Comparison of ENCODE assay signal across 8 cellular contexts in genomic region chr6:142842423-142843261, GRCh38.
A peak's percentile ranks its signal among the peaks of the same experiment; 100 is the strongest.
DNase-seq lines count a peak whose midpoint lies in the region; ATAC-seq and TF ChIP-seq lines count a peak whose summit lies in the region.

No MANE protein-coding gene starts in this region.

- peak overlapping the region; percentile 89 for H3K27ac Mint-ChIP-seq in activated B cell treated with CpG ODN at 0.5 μM for 24 hours

- CTCF ChIA-PET in AG04449 (lab: Yijun Ruan, JAX) (interaction anchor here (0.9 to 1.6 kb wide), 5 partner anchors 12 to 101 kb away, joined by 3 to 4 read pairs (median 3); no protein-coding TSS in a partner anchor), activated B cell treated with CpG ODN at 0.5 μM for 24 hours (lab: Charles Lee) (interaction anchor here (0.7 to 1.5 kb wide), 11 partner anchors 15 to 184 kb away, joined by 3 to 5 read pairs (median 3); no protein-coding TSS in a partner anchor)

- H3K4me3 ChIP-seq in AG04449 (ENCODE audit: low read depth, low read length): peak overlapping the region; percentile 19
- no peak overlapping the region for H3K4me3 ChIP-seq in HAP-1

- DNase-seq in AG04449 (ENCODE audit: low read depth, low spot score) (no peak), activated B cell treated with CpG ODN at 0.5 μM for 24 hours (no peak), glomerular visceral epithelial cell (ENCODE audit: extremely low spot score) (peak; percentile 35), anterior cingulate cortex (lab: John Stamatoyannopoulos, UW) (no peak), AG08396 (ENCODE audit: low spot score) (no peak), HAP-1 (ENCODE audit: low spot score in 2 of 2) (no peak)

- in situ Hi-C loops in HAP-1 (cut with MboI; ENCODE audit: low sequenced_read_pairs): no loop called here

- no peaks in the 10 kb centered on the region for H3K36me3 Mint-ChIP-seq in activated B cell treated with CpG ODN at 0.5 μM for 24 hours (ENCODE audit: low read depth)

- H3K9me3 ChIP-seq in HAP-1: no peaks in the 10 kb centered on the region

- intact Hi-C loops in activated B cell treated with CpG ODN at 0.5 μM for 24 hours (cut with micrococcal nuclease): loop anchor here (1.0 to 5.0 kb wide), 5 partner anchors 9 to 85 kb away; no protein-coding TSS in a partner anchor

- peaks cover 90% of the 10 kb centered on the region for H3K4me1 Mint-ChIP-seq in activated B cell treated with CpG ODN at 0.5 μM for 24 hours

- H3K4me1 ChIP-seq in HAP-1: peaks cover 49% of the 10 kb centered on the region

- peak overlapping the region; percentile 76 for H3K4me3 Mint-ChIP-seq in activated B cell treated with CpG ODN at 0.5 μM for 24 hours

- no peaks in the 10 kb centered on the region for H3K27me3 ChIP-seq in HAP-1 (ENCODE audit: low read depth)

- POLR2A ChIA-PET in AG04449 (lab: Yijun Ruan, JAX): no interaction called here
- POLR2A ChIA-PET in activated B cell treated with CpG ODN at 0.5 μM for 24 hours (lab: Charles Lee): interaction anchor here (0.5 to 3.0 kb wide), 16 partner anchors 10 to 670 kb away, joined by 3 to 22 read pairs (median 4); partner anchors contain the start of gene HIVEP2

- no peaks in the 10 kb centered on the region for H3K36me3 ChIP-seq in HAP-1 (replicated peaks)

- TF ChIP-seq CTCF in AG04449 (IDR thresholded peaks at IDR 0.05; ENCODE audit: insufficient read depth, low read length, missing control alignments) (no peak), activated B cell treated with CpG ODN at 0.5 μM for 24 hours (IDR thresholded peaks at IDR 0.05) (no peak)

- ATAC-seq in GM18907 (IDR thresholded peaks at IDR 0.05; ENCODE audit: unreplicated experiment) (peak; percentile 76), HG03103 (IDR thresholded peaks at IDR 0.05; ENCODE audit: low read depth, unreplicated experiment) (peak; percentile 50), activated B cell treated with CpG ODN at 0.5 μM for 24 hours (ENCODE audit: low read depth) (peak; percentile 42)

- H3K27me3 Mint-ChIP-seq in activated B cell treated with CpG ODN at 0.5 μM for 24 hours: no peaks in the 10 kb centered on the region

- H3K9me3 Mint-ChIP-seq in activated B cell treated with CpG ODN at 0.5 μM for 24 hours: no peaks in the 10 kb centered on the region
